In genomic region chrX:2500681-2501151, GRCh38 we compare ENCODE assay signal across 8 cellular contexts. TPM values are rescaled to one million over a fixed set of nuclear protein-coding genes. Genes with fewer than 3 reads are reported as not detected.
DNase-seq lines count a peak whose midpoint lies in the region; ATAC-seq, FAIRE-seq and TF ChIP-seq lines count a peak whose summit lies in the region.

A gene with protein sequence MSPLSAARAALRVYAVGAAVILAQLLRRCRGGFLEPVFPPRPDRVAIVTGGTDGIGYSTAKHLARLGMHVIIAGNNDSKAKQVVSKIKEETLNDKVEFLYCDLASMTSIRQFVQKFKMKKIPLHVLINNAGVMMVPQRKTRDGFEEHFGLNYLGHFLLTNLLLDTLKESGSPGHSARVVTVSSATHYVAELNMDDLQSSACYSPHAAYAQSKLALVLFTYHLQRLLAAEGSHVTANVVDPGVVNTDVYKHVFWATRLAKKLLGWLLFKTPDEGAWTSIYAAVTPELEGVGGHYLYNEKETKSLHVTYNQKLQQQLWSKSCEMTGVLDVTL (minus strand): TSS chrX:2500976. CDS start chrX:2500925, 51 bp downstream.
Gene ZBED1 (minus strand): TSS chrX:2500976. CDS start chrX:2490719, 10,257 bp downstream.

- no peaks in the 10 kb centered on the region for H3K27me3 Mint-ChIP-seq in activated CD4-positive, alpha-beta T cell treated with anti-CD3 and anti-CD28 coated beads, Interleukin-2, amount 10 ng/mL, durations not matched to agents 24 days and 14 days

- CTCF ChIA-PET in H1 (lab: Charles Lee; ENCODE audit: partially characterized antibody) = no interaction called here

- H3K4me3 Mint-ChIP-seq in activated CD4-positive, alpha-beta T cell treated with anti-CD3 and anti-CD28 coated beads, Interleukin-2, amount 10 ng/mL, durations not matched to agents 24 days and 14 days = peak within 1 kb of the TSS; percentile 82

- H2AK5ac ChIP-seq in H1 (ENCODE audit: low read depth, low read length) = no peak within 1 kb of the TSS; the same call in 1 of the 2 replicates

- H3K4me3 ChIP-seq in H1 (ENCODE audit: extremely low read depth in 1 of 4, insufficient read depth in 2 of 4, low read depth in 3 of 4, low read length in 4 of 4) (peak within 1 kb of the TSS; percentile 71 to 96 (median 80)), mucosa of rectum (ENCODE audit: low read length in 2 of 2) (peak within 1 kb of the TSS; percentile 77 to 85), subcutaneous abdominal adipose tissue (ENCODE audit: low read depth in 1 of 5, low read length in 5 of 5) (peak within 1 kb of the TSS; percentile 61 to 89 (median 79))

- ATAC-seq in HG03280 (IDR thresholded peaks at IDR 0.05; ENCODE audit: unreplicated experiment) = peak; percentile 71

- H3K56ac ChIP-seq in H1 (replicated peaks; ENCODE audit: insufficient read length, low read depth, low read length) = no peak within 1 kb of the TSS

- peak within 1 kb of the TSS; percentile 48 to 83 (median 68); a peak in 6 of 7 replicates for H3K9ac ChIP-seq in H1 (replicated peaks in 1 of 4; ENCODE audit: extremely low read depth in 1 of 4, low read depth in 3 of 4, low read length in 3 of 4)
- H3K9ac ChIP-seq in mucosa of rectum (ENCODE audit: low read depth in 1 of 2, low read length in 2 of 2) = peak within 1 kb of the TSS; percentile 61 to 85
- peak within 1 kb of the TSS in 4 of 5 donors; percentile 73 to 83 (median 80) for H3K9ac ChIP-seq in subcutaneous abdominal adipose tissue (ENCODE audit: low read length in 5 of 5)

- peaks cover 18% of the 10 kb centered on the region for H3K36me3 Mint-ChIP-seq in activated CD4-positive, alpha-beta T cell treated with anti-CD3 and anti-CD28 coated beads, Interleukin-2, amount 10 ng/mL, durations not matched to agents 24 days and 14 days (ENCODE audit: low read depth)

- H3K9me3 Mint-ChIP-seq in activated CD4-positive, alpha-beta T cell treated with anti-CD3 and anti-CD28 coated beads, Interleukin-2, amount 10 ng/mL, durations not matched to agents 24 days and 14 days = no peaks in the 10 kb centered on the region

- peak within 1 kb of the TSS; percentile 88 for H4K91ac ChIP-seq in H1 (replicated peaks; ENCODE audit: insufficient read length, low read length)

- FAIRE-seq in H1 (lab: Jason Lieb, UNC) = no peak

- no peak within 1 kb of the TSS for H3K23ac ChIP-seq in H1 (ENCODE audit: insufficient read length)

- H3K4me1 ChIP-seq in H1 (replicated peaks in 1 of 4; ENCODE audit: control insufficient read depth in 3 of 4, insufficient read depth in 4 of 4, low read length in 3 of 4) (peaks cover 0 to 15% (median 9%) of the 10 kb centered on the region in 4 experiments; a peak in 5 of 7 replicates), mucosa of rectum (ENCODE audit: control insufficient read depth in 2 of 2, insufficient read depth in 2 of 2, low read length in 2 of 2) (peaks cover 36 to 37% of the 10 kb centered on the region in 2 donors), subcutaneous abdominal adipose tissue (ENCODE audit: control insufficient read depth in 5 of 5, insufficient read depth in 5 of 5, low read length in 5 of 5) (peaks cover 6 to 41% (median 31%) of the 10 kb centered on the region in 5 donors)

- H3K9me3 ChIP-seq in H1 (ENCODE audit: insufficient read depth in 2 of 2, low read depth in 1 of 2, low read length in 1 of 2) (no peaks in the 10 kb centered on the region), mucosa of rectum (ENCODE audit: control insufficient read depth in 2 of 2, low read length in 2 of 2) (no peaks in the 10 kb centered on the region), subcutaneous abdominal adipose tissue (ENCODE audit: control insufficient read depth in 5 of 5, low read length in 5 of 5) (no peaks in the 10 kb centered on the region)

- H2BK5ac ChIP-seq in H1 (ENCODE audit: low read depth, low read length) = peak within 1 kb of the TSS; percentile 44

- intact Hi-C loops in activated CD4-positive, alpha-beta T cell treated with anti-CD3 and anti-CD28 coated beads, Interleukin-2, amount 10 ng/mL, durations not matched to agents 24 days and 14 days (cut with micrococcal nuclease) = loop anchor here (1.0 to 10.0 kb wide), 2 partner anchors 109 to 846 kb away; no protein-coding TSS in a partner anchor

- peak within 1 kb of the TSS; percentile 60; the same call in 1 of the 2 replicates for H3K27ac ChIP-seq in H1 (ENCODE audit: low read depth, low read length)
- H3K27ac ChIP-seq in mucosa of rectum (ENCODE audit: low read depth in 2 of 2, low read length in 2 of 2) = peak within 1 kb of the TSS; percentile 91 to 92
- peak within 1 kb of the TSS; percentile 84 for H3K27ac ChIP-seq in subcutaneous abdominal adipose tissue (ENCODE audit: low read depth, low read length)

- H2BK12ac ChIP-seq in H1 (ENCODE audit: low read depth, low read length) = 0 out of 2 replicates have a peak within 1 kb of the TSS, but pooled peaks have one; percentile 50

- H4K8ac ChIP-seq in H1 (ENCODE audit: extremely low read depth, insufficient read depth, low read length) = peak within 1 kb of the TSS; percentile 89

- TF ChIP-seq CTCF in H1 (IDR thresholded peaks at IDR 0.05; ENCODE audit: control extremely low read depth in 1 of 3, insufficient read depth in 1 of 3, low read depth in 1 of 3, low read length in 3 of 3) = no peak

- no peak for TF ChIP-seq EP300 in H1 (IDR thresholded peaks at IDR 0.05; ENCODE audit: borderline replicate concordance in 1 of 2, low read depth in 2 of 2, low read length in 2 of 2)

- H3K79me1 ChIP-seq in H1 (ENCODE audit: low read depth, low read length) = peaks cover 2% of the 10 kb centered on the region

- peaks cover 30% of the 10 kb centered on the region for H3K4me1 Mint-ChIP-seq in activated CD4-positive, alpha-beta T cell treated with anti-CD3 and anti-CD28 coated beads, Interleukin-2, amount 10 ng/mL, durations not matched to agents 24 days and 14 days

- H3K18ac ChIP-seq in H1 (ENCODE audit: extremely low read depth, low read length) = no peak within 1 kb of the TSS; the same call in none of the 2 replicates

- no peak within 1 kb of the TSS for H2BK120ac ChIP-seq in H1 (replicated peaks; ENCODE audit: low read depth, low read length)

- POLR2A ChIA-PET in H1 (lab: Charles Lee; ENCODE audit: partially characterized antibody) = no interaction called here

- no peak within 1 kb of the TSS for H2BK15ac ChIP-seq in H1 (ENCODE audit: low read length)

- no CpG with 5 or more reads among the region's 70 CpGs for WGBS in H1 (ENCODE audit: extremely low coverage in 1 of 2, insufficient coverage in 1 of 2, insufficient read length in 1 of 2, insufficient replicate concordance in 2 of 2, low coverage in 1 of 2, low lambda C conversion rate in 2 of 2, missing lambda C conversion rate in 1 of 2), 2 experiments

- no peak within 1 kb of the TSS for H2AFZ ChIP-seq in H1 (ENCODE audit: low read length)

- no peak within 1 kb of the TSS for H2BK20ac ChIP-seq in H1 (ENCODE audit: low read length)

- peak; percentile 88 for DNase-seq in activated CD4-positive, alpha-beta T cell treated with anti-CD3 and anti-CD28 coated beads, Interleukin-2, amount 10 ng/mL, durations not matched to agents 24 days and 14 days
- peak in 1 of 2 experiments; percentile 67 for DNase-seq in H1 (ENCODE audit: low read depth in 1 of 2, low spot score in 2 of 2)
- DNase-seq in NCI-H2196 (lab: John Stamatoyannopoulos, UW; ENCODE audit: unreplicated experiment) = no peak
- no peak for DNase-seq in DMS79 (lab: John Stamatoyannopoulos, UW)

- no peak within 1 kb of the TSS for H3K14ac ChIP-seq in H1 (ENCODE audit: insufficient read length)

- H3K27ac Mint-ChIP-seq in activated CD4-positive, alpha-beta T cell treated with anti-CD3 and anti-CD28 coated beads, Interleukin-2, amount 10 ng/mL, durations not matched to agents 24 days and 14 days = peak within 1 kb of the TSS; percentile 83

- TF ChIP-seq POLR2A in GM19099 (IDR thresholded peaks at IDR 0.05; ENCODE audit: extremely low read depth, insufficient read length, low read depth) = peak; percentile 78
- TF ChIP-seq POLR2A in H1 (IDR thresholded peaks at IDR 0.05; ENCODE audit: control extremely low read depth in 1 of 2, low read depth in 2 of 2, low read length in 2 of 2) = peak in 1 of 2 experiments; percentile 66; a peak in 2 of 3 replicates

- peaks cover 0 to 15% (median 0%) of the 10 kb centered on the region in 4 experiments; a peak in 2 of 8 replicates for H3K36me3 ChIP-seq in H1 (ENCODE audit: control insufficient read depth in 2 of 4, insufficient read depth in 4 of 4, low read length in 3 of 4)
- peaks cover under 1 to 1% of the 10 kb centered on the region in 2 donors for H3K36me3 ChIP-seq in mucosa of rectum (ENCODE audit: control insufficient read depth in 2 of 2, insufficient read depth in 2 of 2, low read length in 2 of 2)
- H3K36me3 ChIP-seq in subcutaneous abdominal adipose tissue (ENCODE audit: control insufficient read depth in 5 of 5, insufficient read depth in 5 of 5, low read length in 5 of 5) = peaks cover 0 to 2% (median under 1%) of the 10 kb centered on the region in 5 donors

- peaks cover 5 to 44% of the 10 kb centered on the region in 2 experiments; a peak in 3 of 4 replicates for H3K79me2 ChIP-seq in H1 (ENCODE audit: control insufficient read depth in 1 of 2, insufficient read depth in 2 of 2, low read length in 2 of 2)

- H4K5ac ChIP-seq in H1 (ENCODE audit: insufficient read length, low read depth, low read length) = peak within 1 kb of the TSS; percentile 28

- peaks cover under 1 to 3% of the 10 kb centered on the region in 2 experiments for H4K20me1 ChIP-seq in H1 (replicated peaks in 1 of 2; ENCODE audit: control insufficient read depth in 1 of 2, insufficient read depth in 2 of 2, low read length in 2 of 2)

- no peak for TF ChIP-seq RAD21 in H1 (IDR thresholded peaks at IDR 0.05 in 1 of 2, conservative IDR thresholded peaks at IDR 0.05 in 1 of 2; ENCODE audit: low read depth in 2 of 2, low read length in 2 of 2)

- H3K4ac ChIP-seq in H1 (replicated peaks; ENCODE audit: insufficient read length, low read depth, low read length) = no peak within 1 kb of the TSS

- H3K27me3 ChIP-seq in H1 (replicated peaks in 1 of 4; ENCODE audit: control insufficient read depth in 3 of 4, extremely low read depth in 1 of 4, insufficient read depth in 3 of 4, low read length in 3 of 4) (no peaks in the 10 kb centered on the region), mucosa of rectum (ENCODE audit: control insufficient read depth in 2 of 2, insufficient read depth in 2 of 2, low read length in 2 of 2) (no peaks in the 10 kb centered on the region), subcutaneous abdominal adipose tissue (ENCODE audit: control insufficient read depth in 5 of 5, insufficient read depth in 4 of 5, low read length in 5 of 5) (no peaks in the 10 kb centered on the region)

- H3K4me2 ChIP-seq in H1 (ENCODE audit: insufficient read depth in 1 of 2, low read depth in 2 of 2, low read length in 2 of 2) = peak within 1 kb of the TSS; percentile 53 to 77

- peaks cover 4% of the 10 kb centered on the region; the same call in 1 of the 2 replicates for H3K23me2 ChIP-seq in H1 (ENCODE audit: low read depth, low read length)

RNA-seq across cellular contexts. Expression of the first gene that starts in this region (rescaled TPM):
- total RNA-seq in activated CD4-positive, alpha-beta T cell treated with anti-CD3 and anti-CD28 coated beads, Interleukin-2, amount 10 ng/mL, durations not matched to agents 24 days and 14 days = 25.7 and 26.6 TPM in 2 replicates
- 29.1 and 35.1 TPM in 2 replicates for total RNA-seq in H1 (2021; fragmentation: NEBNext Ultra II Directional; extraction: Animal tissue kit (Norgen Biotek cat#: 25700))
- 43.4 and 46.8 TPM in 2 replicates for polyA plus RNA-seq in H1 (2011; rRNA removed)
- 36.5 TPM for polyA plus RNA-seq in H1 (2011; cell fraction: cytosol; rRNA removed)
- polyA plus RNA-seq in H1 (2011; cell fraction: nucleus; rRNA removed) = 54.8 TPM
- polyA plus RNA-seq in H1 (2012, experiment 1 of 2) = 29.2 to 34.0 TPM (median 33.8 TPM) in 4 replicates
- 30.9 TPM for polyA plus RNA-seq in H1 (2012, experiment 2 of 2)
- 22.1 TPM for polyA plus RNA-seq in H1 (2013, experiment 1 of 2)
- 23.6 TPM for polyA plus RNA-seq in H1 (2013, experiment 2 of 2)
- 51.6 and 57.5 TPM in 2 replicates for polyA minus RNA-seq in H1 (2011; rRNA and poly(A)+ RNA removed)
- 15.0 TPM for polyA minus RNA-seq in H1 (2011; cell fraction: cytosol; rRNA and poly(A)+ RNA removed)
- 45.8 TPM for polyA minus RNA-seq in H1 (2011; cell fraction: nucleus; rRNA and poly(A)+ RNA removed)

RNA-seq across cellular contexts. Expression of gene ZBED1, which starts in this region (rescaled TPM):
- total RNA-seq in activated CD4-positive, alpha-beta T cell treated with anti-CD3 and anti-CD28 coated beads, Interleukin-2, amount 10 ng/mL, durations not matched to agents 24 days and 14 days = 40.1 and 46.2 TPM in 2 replicates
- total RNA-seq in H1 (2021; fragmentation: NEBNext Ultra II Directional; extraction: Animal tissue kit (Norgen Biotek cat#: 25700)) = 45.8 and 46.4 TPM in 2 replicates
- polyA plus RNA-seq in H1 (2011; rRNA removed) = 28.5 and 41.4 TPM in 2 replicates
- 33.4 TPM for polyA plus RNA-seq in H1 (2011; cell fraction: cytosol; rRNA removed)
- polyA plus RNA-seq in H1 (2011; cell fraction: nucleus; rRNA removed) = 34.7 TPM
- 23.6 to 30.7 TPM (median 29.1 TPM) in 4 replicates for polyA plus RNA-seq in H1 (2012, experiment 1 of 2)
- polyA plus RNA-seq in H1 (2012, experiment 2 of 2) = 29.3 TPM
- 19.5 TPM for polyA plus RNA-seq in H1 (2013, experiment 1 of 2)
- 17.9 TPM for polyA plus RNA-seq in H1 (2013, experiment 2 of 2)
- polyA minus RNA-seq in H1 (2011; rRNA and poly(A)+ RNA removed) = 29.9 and 30.2 TPM in 2 replicates
- 40.1 TPM for polyA minus RNA-seq in H1 (2011; cell fraction: cytosol; rRNA and poly(A)+ RNA removed)
- polyA minus RNA-seq in H1 (2011; cell fraction: nucleus; rRNA and poly(A)+ RNA removed) = 31.7 TPM
